Comparison of ENCODE assay signal across 21 cellular contexts in the genomic region with DNA sequence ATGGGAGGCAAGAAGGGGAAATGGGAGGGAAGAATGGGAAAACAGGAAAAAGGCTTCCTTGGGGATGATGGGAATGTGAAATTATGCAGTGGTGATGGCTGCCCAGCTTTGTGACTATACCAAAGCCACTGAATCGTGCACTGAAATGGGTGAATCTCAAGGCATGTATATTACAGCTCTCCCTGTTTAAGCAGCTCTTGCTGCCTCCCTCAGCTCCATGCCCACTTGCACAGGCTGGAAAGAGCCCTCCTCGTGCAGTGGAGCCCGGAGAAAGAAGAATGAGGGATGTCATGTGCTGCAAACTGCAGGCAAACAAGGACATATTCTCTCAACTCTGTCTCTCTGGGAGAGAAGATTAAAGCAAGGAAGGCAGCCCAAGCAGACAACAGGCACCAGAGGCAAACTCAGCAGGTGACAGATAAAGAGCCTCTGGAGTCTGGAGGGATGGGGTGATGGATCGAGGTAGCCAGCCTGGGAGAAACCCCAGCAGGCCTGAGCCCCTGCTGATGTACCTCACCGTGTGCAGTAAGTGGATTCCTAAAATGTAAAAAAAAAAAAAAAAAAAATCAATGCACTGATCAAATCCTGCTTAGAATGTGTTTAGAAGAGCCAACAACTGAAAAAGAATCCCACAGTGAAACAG.
"Had no signal": no experiment of that assay in that cellular context is flagged by ENCODE, and none has a peak within 500 bp of the region (broad histone marks: within the 10 kb centered on the region; RNA-seq: fewer than 3 reads in every experiment).

No MANE protein-coding gene starts in this region.

- H3K4me3 ChIP-seq: adrenal gland, colonic mucosa, psoas muscle, SK-N-MC, spleen had no signal

- H3K27ac ChIP-seq: adrenal gland, colonic mucosa, epithelial cell of prostate, neutrophil, psoas muscle, SK-N-MC, spleen had no signal

- H3K9me3 Mint-ChIP-seq: activated T-cell treated with anti-CD3 and anti-CD28 coated beads, Interleukin-2, amount 50 U/mL, for 72 hours; naive B cell; stimulated activated naive B cell treated with anti-CD40 and anti-IgM and Interleukin-4, amounts not matched to agents 10 μg/mL and 1 μg/mL and 100 μg/mL, for 72 hours; type B pancreatic cell had no signal

- DNase-seq: activated CD4-positive, CD25-positive, alpha-beta regulatory T cell; activated CD8-positive, alpha-beta memory T cell treated with anti-CD3 and anti-CD28 coated beads, Interleukin-2, amount 50 U/mL, for 4 hours; activated naive CD4-positive, alpha-beta T cell; activated T-cell treated with anti-CD3 and anti-CD28 coated beads, Interleukin-2, amount 50 U/mL, for 72 hours; caudate nucleus; colonic mucosa; effector memory CD4-positive, alpha-beta T cell; hypothalamus; midbrain; naive B cell; psoas muscle; spleen; stimulated activated CD4-positive, alpha-beta T cell treated with anti-CD3 and anti-CD28 coated beads, Interleukin-1b, Interleukin-23, amount 100 ng/mL, for 48 hours; stimulated activated naive B cell treated with anti-CD40 and anti-IgM and Interleukin-4, amounts not matched to agents 10 μg/mL and 1 μg/mL and 100 μg/mL, for 72 hours; T-helper 1 cell had no signal

- ATAC-seq: psoas muscle; sciatic nerve; stimulated activated naive B cell treated with anti-CD40 and anti-IgM and Interleukin-4, amounts not matched to agents 10 μg/mL and 1 μg/mL and 100 μg/mL, for 72 hours had no signal

- H3K4me3 Mint-ChIP-seq: activated T-cell treated with anti-CD3 and anti-CD28 coated beads, Interleukin-2, amount 50 U/mL, for 72 hours; naive B cell; stimulated activated naive B cell treated with anti-CD40 and anti-IgM and Interleukin-4, amounts not matched to agents 10 μg/mL and 1 μg/mL and 100 μg/mL, for 72 hours; type B pancreatic cell had no signal

- H3K36me3 Mint-ChIP-seq: naive B cell; stimulated activated naive B cell treated with anti-CD40 and anti-IgM and Interleukin-4, amounts not matched to agents 10 μg/mL and 1 μg/mL and 100 μg/mL, for 72 hours; type B pancreatic cell had no signal

- H3K4me1 ChIP-seq: adrenal gland, colonic mucosa, spleen had no signal

- H3K9me3 ChIP-seq: adrenal gland, colonic mucosa, neutrophil, psoas muscle, spleen had no signal

- H3K27ac Mint-ChIP-seq: activated T-cell treated with anti-CD3 and anti-CD28 coated beads, Interleukin-2, amount 50 U/mL, for 72 hours; stimulated activated naive B cell treated with anti-CD40 and anti-IgM and Interleukin-4, amounts not matched to agents 10 μg/mL and 1 μg/mL and 100 μg/mL, for 72 hours; type B pancreatic cell had no signal

- H3K27me3 ChIP-seq: adrenal gland, colonic mucosa, neutrophil, spleen had no signal

- H3K4me1 Mint-ChIP-seq: naive B cell; stimulated activated naive B cell treated with anti-CD40 and anti-IgM and Interleukin-4, amounts not matched to agents 10 μg/mL and 1 μg/mL and 100 μg/mL, for 72 hours had no signal

- H3K36me3 ChIP-seq: adrenal gland, colonic mucosa, neutrophil, spleen had no signal
